Comparison of ENCODE assay signal across 1 cellular context in the genomic region with DNA sequence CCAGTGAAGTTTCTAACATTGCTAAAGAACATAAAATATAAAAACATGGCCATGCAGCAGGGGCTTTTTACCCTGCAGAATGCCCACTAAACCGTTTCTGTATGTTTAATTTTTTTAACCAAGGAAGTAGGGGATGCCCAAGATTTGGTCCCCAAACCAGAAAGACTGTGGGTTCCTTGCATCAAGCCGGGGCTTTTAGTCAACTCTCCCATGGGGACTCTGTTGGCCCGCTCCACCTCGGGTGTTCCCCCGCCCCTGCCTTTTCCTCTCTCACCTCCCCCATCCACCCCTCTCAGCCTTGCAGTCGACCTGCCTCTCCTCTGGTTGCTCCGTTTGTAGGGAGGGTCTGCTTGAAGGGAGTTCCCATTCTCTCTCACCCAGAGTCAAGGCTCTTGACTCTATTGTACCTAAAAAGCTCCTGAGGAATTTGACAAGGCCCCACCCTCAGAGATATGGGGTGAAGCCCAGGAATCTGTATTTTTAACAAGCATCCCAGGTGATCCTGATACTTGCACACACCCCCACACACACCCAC.
TF ChIP-seq lines count a peak whose summit lies in the region.

No MANE protein-coding gene starts in this region.

TF ChIP-seq in WTC11, 78 proteins besides CTCF, POLR2A, EP300 and RAD21 (continued from another document):
- TF ChIP-seq, protein P1, sequence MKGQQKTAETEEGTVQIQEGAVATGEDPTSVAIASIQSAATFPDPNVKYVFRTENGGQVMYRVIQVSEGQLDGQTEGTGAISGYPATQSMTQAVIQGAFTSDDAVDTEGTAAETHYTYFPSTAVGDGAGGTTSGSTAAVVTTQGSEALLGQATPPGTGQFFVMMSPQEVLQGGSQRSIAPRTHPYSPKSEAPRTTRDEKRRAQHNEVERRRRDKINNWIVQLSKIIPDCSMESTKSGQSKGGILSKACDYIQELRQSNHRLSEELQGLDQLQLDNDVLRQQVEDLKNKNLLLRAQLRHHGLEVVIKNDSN (CRISPR knock-in tag; IDR thresholded peaks at IDR 0.05): no peak
- TF ChIP-seq, protein P2, sequence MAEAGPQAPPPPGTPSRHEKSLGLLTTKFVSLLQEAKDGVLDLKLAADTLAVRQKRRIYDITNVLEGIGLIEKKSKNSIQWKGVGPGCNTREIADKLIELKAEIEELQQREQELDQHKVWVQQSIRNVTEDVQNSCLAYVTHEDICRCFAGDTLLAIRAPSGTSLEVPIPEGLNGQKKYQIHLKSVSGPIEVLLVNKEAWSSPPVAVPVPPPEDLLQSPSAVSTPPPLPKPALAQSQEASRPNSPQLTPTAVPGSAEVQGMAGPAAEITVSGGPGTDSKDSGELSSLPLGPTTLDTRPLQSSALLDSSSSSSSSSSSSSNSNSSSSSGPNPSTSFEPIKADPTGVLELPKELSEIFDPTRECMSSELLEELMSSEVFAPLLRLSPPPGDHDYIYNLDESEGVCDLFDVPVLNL (CRISPR knock-in tag; IDR thresholded peaks at IDR 0.05; ENCODE audit: borderline replicate concordance, low read depth): no peak
- no peak for TF ChIP-seq ZNF121 (CRISPR knock-in tag; IDR thresholded peaks at IDR 0.05)
- TF ChIP-seq, protein P3, sequence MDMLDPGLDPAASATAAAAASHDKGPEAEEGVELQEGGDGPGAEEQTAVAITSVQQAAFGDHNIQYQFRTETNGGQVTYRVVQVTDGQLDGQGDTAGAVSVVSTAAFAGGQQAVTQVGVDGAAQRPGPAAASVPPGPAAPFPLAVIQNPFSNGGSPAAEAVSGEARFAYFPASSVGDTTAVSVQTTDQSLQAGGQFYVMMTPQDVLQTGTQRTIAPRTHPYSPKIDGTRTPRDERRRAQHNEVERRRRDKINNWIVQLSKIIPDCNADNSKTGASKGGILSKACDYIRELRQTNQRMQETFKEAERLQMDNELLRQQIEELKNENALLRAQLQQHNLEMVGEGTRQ (CRISPR knock-in tag; IDR thresholded peaks at IDR 0.05): no peak
- TF ChIP-seq, protein P4, sequence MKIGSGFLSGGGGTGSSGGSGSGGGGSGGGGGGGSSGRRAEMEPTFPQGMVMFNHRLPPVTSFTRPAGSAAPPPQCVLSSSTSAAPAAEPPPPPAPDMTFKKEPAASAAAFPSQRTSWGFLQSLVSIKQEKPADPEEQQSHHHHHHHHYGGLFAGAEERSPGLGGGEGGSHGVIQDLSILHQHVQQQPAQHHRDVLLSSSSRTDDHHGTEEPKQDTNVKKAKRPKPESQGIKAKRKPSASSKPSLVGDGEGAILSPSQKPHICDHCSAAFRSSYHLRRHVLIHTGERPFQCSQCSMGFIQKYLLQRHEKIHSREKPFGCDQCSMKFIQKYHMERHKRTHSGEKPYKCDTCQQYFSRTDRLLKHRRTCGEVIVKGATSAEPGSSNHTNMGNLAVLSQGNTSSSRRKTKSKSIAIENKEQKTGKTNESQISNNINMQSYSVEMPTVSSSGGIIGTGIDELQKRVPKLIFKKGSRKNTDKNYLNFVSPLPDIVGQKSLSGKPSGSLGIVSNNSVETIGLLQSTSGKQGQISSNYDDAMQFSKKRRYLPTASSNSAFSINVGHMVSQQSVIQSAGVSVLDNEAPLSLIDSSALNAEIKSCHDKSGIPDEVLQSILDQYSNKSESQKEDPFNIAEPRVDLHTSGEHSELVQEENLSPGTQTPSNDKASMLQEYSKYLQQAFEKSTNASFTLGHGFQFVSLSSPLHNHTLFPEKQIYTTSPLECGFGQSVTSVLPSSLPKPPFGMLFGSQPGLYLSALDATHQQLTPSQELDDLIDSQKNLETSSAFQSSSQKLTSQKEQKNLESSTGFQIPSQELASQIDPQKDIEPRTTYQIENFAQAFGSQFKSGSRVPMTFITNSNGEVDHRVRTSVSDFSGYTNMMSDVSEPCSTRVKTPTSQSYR (CRISPR knock-in tag; IDR thresholded peaks at IDR 0.05): no peak
- TF ChIP-seq, protein P5, sequence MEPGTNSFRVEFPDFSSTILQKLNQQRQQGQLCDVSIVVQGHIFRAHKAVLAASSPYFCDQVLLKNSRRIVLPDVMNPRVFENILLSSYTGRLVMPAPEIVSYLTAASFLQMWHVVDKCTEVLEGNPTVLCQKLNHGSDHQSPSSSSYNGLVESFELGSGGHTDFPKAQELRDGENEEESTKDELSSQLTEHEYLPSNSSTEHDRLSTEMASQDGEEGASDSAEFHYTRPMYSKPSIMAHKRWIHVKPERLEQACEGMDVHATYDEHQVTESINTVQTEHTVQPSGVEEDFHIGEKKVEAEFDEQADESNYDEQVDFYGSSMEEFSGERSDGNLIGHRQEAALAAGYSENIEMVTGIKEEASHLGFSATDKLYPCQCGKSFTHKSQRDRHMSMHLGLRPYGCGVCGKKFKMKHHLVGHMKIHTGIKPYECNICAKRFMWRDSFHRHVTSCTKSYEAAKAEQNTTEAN (CRISPR knock-in tag; IDR thresholded peaks at IDR 0.05): no peak
TF ChIP-seq in WTC11: peak in this region for 0.
